ENCODE assay signal across 10 cellular contexts in genomic region chr6:53301801-53302537, GRCh38. TPM values are rescaled to one million over a fixed set of nuclear protein-coding genes. Genes with fewer than 3 reads are reported as not detected.
A peak's percentile ranks its signal among the peaks of the same experiment; 100 is the strongest.
DNase-seq lines count a peak whose midpoint lies in the region; ATAC-seq and TF ChIP-seq lines count a peak whose summit lies in the region.
"Had no signal": no experiment of that assay in that cellular context is flagged by ENCODE, and none has a peak within 500 bp of the region (broad histone marks: within the 10 kb centered on the region; RNA-seq: fewer than 3 reads in every experiment).

No MANE protein-coding gene starts in this region.

- no peaks in the 10 kb centered on the region for H3K27me3 Mint-ChIP-seq in activated T-cell treated with anti-CD3 and anti-CD28 coated beads, Interleukin-2, amount 50 U/mL, for 24 hours

- peak; percentile 73 for ATAC-seq in left lung
- ATAC-seq in activated CD4-positive, CD25-positive, alpha-beta regulatory T cell treated with anti-CD3 and anti-CD28 coated beads, Interleukin-2, amount 50 U/mL, for 24 hours, result no peak

- WGBS in adrenal gland, 4 donors, result 64 to 76% (median 69%) methylated on average over 7 of the region's 7 CpGs
- 65 to 72% methylated on average over 7 of the region's 7 CpGs for WGBS in testis, 2 donors

- DNase-seq in activated T-cell treated with anti-CD3 and anti-CD28 coated beads, Interleukin-2, amount 50 U/mL, for 24 hours, result no peak
- DNase-seq in activated T-cell treated with anti-CD3 and anti-CD28 coated beads, Interleukin-2, amount 50 U/mL, for 1 hour, result no peak
- DNase-seq in adrenal gland, result no peak
- DNase-seq in left lung, result peak in 1 of 2 donors; percentile 47
- no peak for DNase-seq in testis
- no peak for DNase-seq in stimulated activated CD4-positive, alpha-beta T cell treated with anti-CD3 and anti-CD28 coated beads, Interleukin-4, amount 100 ng/mL, for 4 hours
- DNase-seq in BE2C, result no peak
- DNase-seq: activated CD4-positive, CD25-positive, alpha-beta regulatory T cell treated with anti-CD3 and anti-CD28 coated beads, Interleukin-2, amount 50 U/mL, for 72 hours had no signal

- no peak for TF ChIP-seq CTCF in adrenal gland (IDR thresholded peaks at IDR 0.05)
- no peak for TF ChIP-seq CTCF in left lung (IDR thresholded peaks at IDR 0.05)
- no peak for TF ChIP-seq CTCF in testis (IDR thresholded peaks at IDR 0.05)
- no peak for TF ChIP-seq CTCF in BE2C (IDR thresholded peaks at IDR 0.05; ENCODE audit: low read depth, low read length)

- intact Hi-C loops in adrenal gland (cut with DNase I) (no loop called here), left lung (cut with DNase I) (no loop called here), testis (cut with DNase I; ENCODE audit: low total_unique reads) (no loop called here)

- no peak overlapping the region for H3K4me3 Mint-ChIP-seq in activated T-cell treated with anti-CD3 and anti-CD28 coated beads, Interleukin-2, amount 50 U/mL, for 24 hours
- H3K4me3 Mint-ChIP-seq: CD14-positive monocyte had no signal

- H3K4me1 ChIP-seq in adrenal gland (replicated peaks in 1 of 2) (peaks cover 67 to 73% of the 10 kb centered on the region in 2 donors), left lung (peaks cover 41 to 77% of the 10 kb centered on the region in 2 donors), testis (peaks cover 60% of the 10 kb centered on the region), BE2C (no peaks in the 10 kb centered on the region; the same call in 1 of the 2 replicates)

- H3K9me3 ChIP-seq in adrenal gland (replicated peaks in 1 of 3) (no peaks in the 10 kb centered on the region), left lung (no peaks in the 10 kb centered on the region), testis (no peaks in the 10 kb centered on the region), BE2C (no peaks in the 10 kb centered on the region)

- H3K4me3 ChIP-seq in adrenal gland (no peak overlapping the region), left lung (no peak overlapping the region), testis (no peak overlapping the region), BE2C (ENCODE audit: low read depth, low read length) (no peak overlapping the region)

- peaks cover 81% of the 10 kb centered on the region for H3K4me1 Mint-ChIP-seq in activated T-cell treated with anti-CD3 and anti-CD28 coated beads, Interleukin-2, amount 50 U/mL, for 24 hours (ENCODE audit: low read depth)

- H3K36me3 ChIP-seq in adrenal gland (replicated peaks in 1 of 2) (no peaks in the 10 kb centered on the region), left lung (no peaks in the 10 kb centered on the region), testis (ENCODE audit: low read depth, missing control alignments) (no peaks in the 10 kb centered on the region), BE2C (no peaks in the 10 kb centered on the region)

- no peaks in the 10 kb centered on the region for H3K9me3 Mint-ChIP-seq in activated T-cell treated with anti-CD3 and anti-CD28 coated beads, Interleukin-2, amount 50 U/mL, for 24 hours

- H3K27ac ChIP-seq in adrenal gland (peak overlapping the region; percentile 71 to 84 (median 75)), left lung (peak overlapping the region; percentile 71 to 72), testis (peak overlapping the region; percentile 57 to 70)

- H3K27me3 ChIP-seq in adrenal gland, result no peaks in the 10 kb centered on the region
- no peaks in the 10 kb centered on the region for H3K27me3 ChIP-seq in left lung
- no peaks in the 10 kb centered on the region for H3K27me3 ChIP-seq in testis
- H3K27me3 ChIP-seq in BE2C, result no peaks in the 10 kb centered on the region

- H3K27ac Mint-ChIP-seq in activated T-cell treated with anti-CD3 and anti-CD28 coated beads, Interleukin-2, amount 50 U/mL, for 24 hours, result peak overlapping the region; percentile 89

- TF ChIP-seq POLR2A in adrenal gland (IDR thresholded peaks at IDR 0.05) (no peak), testis (IDR thresholded peaks at IDR 0.05) (no peak)

- peaks cover 18% of the 10 kb centered on the region for H3K36me3 Mint-ChIP-seq in activated T-cell treated with anti-CD3 and anti-CD28 coated beads, Interleukin-2, amount 50 U/mL, for 24 hours (ENCODE audit: low read depth)

RNA-seq across cellular contexts. Expression of gene ELOVL5, which starts 46.8 kb away (rescaled TPM):
- total RNA-seq in adrenal gland, result 100 to 1,000 TPM; 103 to 632 (median 161) TPM
- polyA plus RNA-seq in adrenal gland, result 1,000 to 10,000 TPM in 1 of 3 donors, 10 to 100 TPM in 2; 31.4 to 1,320 (median 33.3) TPM
- 100 to 1,000 TPM; 127 to 132 TPM for total RNA-seq in left lung
- total RNA-seq in testis, result 100 to 1,000 TPM; 206 to 214 TPM
- polyA plus RNA-seq in testis (ENCODE audit: insufficient read depth, low read depth, low replicate concordance), result 190 TPM
- polyA plus RNA-seq in BE2C (2012; ENCODE audit: insufficient read depth, insufficient read length, low read depth), result 63.7 TPM
